In the genomic region with DNA sequence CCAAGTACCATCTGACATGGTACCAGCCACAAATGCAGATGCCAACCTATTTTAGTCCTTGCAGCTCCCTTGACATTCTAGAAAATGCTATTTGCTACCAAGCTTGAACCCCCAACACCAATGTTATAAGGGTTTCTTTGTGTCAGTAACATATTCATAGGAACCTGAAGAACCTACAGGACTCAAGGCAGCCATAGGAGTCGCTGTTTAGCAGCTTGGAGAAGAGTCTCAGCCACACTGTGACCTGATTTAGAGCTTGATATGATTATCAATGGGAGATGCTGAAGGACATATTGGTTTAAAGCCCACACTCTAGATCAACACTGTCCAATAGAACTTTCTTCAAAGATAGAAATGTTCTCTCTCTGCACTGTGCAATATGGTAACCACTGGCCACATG, we compare ENCODE assay signal across 15 cellular contexts. TPM values are rescaled to one million over a fixed set of nuclear protein-coding genes. Genes with fewer than 3 reads are reported as not detected.
A peak's percentile ranks its signal among the peaks of the same experiment; 100 is the strongest.
DNase-seq lines count a peak whose midpoint lies in the region; ATAC-seq, FAIRE-seq and TF ChIP-seq lines count a peak whose summit lies in the region.
"Had no signal": no experiment of that assay in that cellular context is flagged by ENCODE, and none has a peak within 500 bp of the region (broad histone marks: within the 10 kb centered on the region; RNA-seq: fewer than 3 reads in every experiment).

No MANE protein-coding gene starts in this region.

- no peaks in the 10 kb centered on the region for H3K9me3 ChIP-seq in A549
- H3K9me3 ChIP-seq: BLaER1, lower lobe of right lung had no signal

- H3K9me3 Mint-ChIP-seq in activated naive CD4-positive, alpha-beta T cell treated with anti-CD3 and anti-CD28 coated beads, Interleukin-2, amount 50 U/mL, for 72 hours = no peaks in the 10 kb centered on the region

- FAIRE-seq in A549 (lab: Jason Lieb, UNC) = no peak
- FAIRE-seq: RCC 7860, TTC549 had no signal

- TF ChIP-seq CTCF in A549 (IDR thresholded peaks at IDR 0.05) (no peak; the same call in 2 of the 3 replicates), GM12873 (IDR thresholded peaks at IDR 0.05; ENCODE audit: insufficient read depth, low read depth, low read length, missing control alignments) (peak; percentile 47), epithelial cell of esophagus (IDR thresholded peaks at IDR 0.05; ENCODE audit: insufficient read depth, low read depth, low read length, missing control alignments) (peak; percentile 40)

- no peak for TF ChIP-seq RAD21 in A549 (conservative IDR thresholded peaks at IDR 0.05 in 1 of 2, IDR thresholded peaks at IDR 0.05 in 1 of 2)

- no peak overlapping the region for H3K27ac Mint-ChIP-seq in activated naive CD4-positive, alpha-beta T cell treated with anti-CD3 and anti-CD28 coated beads, Interleukin-2, amount 50 U/mL, for 72 hours

- H3K4me1 ChIP-seq in A549 = no peaks in the 10 kb centered on the region
- H3K4me1 ChIP-seq: BLaER1, lower lobe of right lung had no signal

- ATAC-seq in A549 = peak in 1 of 2 experiments; percentile 59; a peak in 1 of 6 replicates
- no peak for ATAC-seq in activated naive CD4-positive, alpha-beta T cell treated with anti-CD3 and anti-CD28 coated beads, Interleukin-2, amount 50 U/mL, for 72 hours
- ATAC-seq: lower lobe of right lung had no signal

- TF ChIP-seq POLR2A in A549 (IDR thresholded peaks at IDR 0.05; ENCODE audit: low read length) = no peak

- no peak overlapping the region for H3K27ac ChIP-seq in A549
- H3K27ac ChIP-seq: BLaER1, lower lobe of right lung had no signal

- CTCF ChIA-PET in A549 (lab: Yijun Ruan, JAX) = no interaction called here

- POLR2A ChIA-PET in A549 (lab: Yijun Ruan, JAX) = no interaction called here

- H3K4me3 ChIP-seq in A549 (no peak overlapping the region), epithelial cell of esophagus (ENCODE audit: low read length) (no peak overlapping the region)
- H3K4me3 ChIP-seq: BLaER1, lower lobe of right lung had no signal

- no peaks in the 10 kb centered on the region for H3K36me3 Mint-ChIP-seq in activated naive CD4-positive, alpha-beta T cell treated with anti-CD3 and anti-CD28 coated beads, Interleukin-2, amount 50 U/mL, for 72 hours

- DNase-seq in A549 (ENCODE audit: low read depth in 1 of 2, low spot score in 1 of 2) = peak; percentile 18 to 20
- peak; percentile 44 for DNase-seq in OCI-M1 (lab: John Stamatoyannopoulos, UW)
- peak; percentile 25 for DNase-seq in epithelial cell of esophagus (ENCODE audit: low read depth)
- DNase-seq in activated naive CD4-positive, alpha-beta T cell treated with anti-CD3 and anti-CD28 coated beads, Interleukin-2, amount 50 U/mL, for 72 hours (ENCODE audit: low spot score in 2 of 2) = no peak
- DNase-seq in COR-L47 (lab: John Stamatoyannopoulos, UW) = no peak
- no peak for DNase-seq in hypothalamus (lab: John Stamatoyannopoulos, UW)
- DNase-seq in OCI-M2 (lab: John Stamatoyannopoulos, UW; ENCODE audit: unreplicated experiment) = no peak
- DNase-seq: amniotic stem cell; effector CD8-positive, alpha-beta T cell; lower lobe of right lung; NCI-H2081 treated with DMSO at 0.1 percent for 48 hours had no signal

- WGBS in A549 (ENCODE audit: missing lambda C conversion rate) = 0% methylated on average over 1 of the region's 1 CpG

- no peak for TF ChIP-seq EP300 in A549 (IDR thresholded peaks at IDR 0.05)

- H3K4me2 ChIP-seq in A549 = no peak overlapping the region
- H3K4me2 ChIP-seq: BLaER1 had no signal

TF ChIP-seq in A549, 52 proteins besides CTCF, POLR2A, EP300 and RAD21:
- TF ChIP-seq MAX (IDR thresholded peaks at IDR 0.05) (no peak), TP53 (CRISPR knock-in tag; IDR thresholded peaks at IDR 0.05) (no peak), EHF (CRISPR knock-in tag; IDR thresholded peaks at IDR 0.05) (no peak), CHD4 (IDR thresholded peaks at IDR 0.05; ENCODE audit: borderline replicate concordance) (no peak), FOSL2 (IDR thresholded peaks at IDR 0.05) (no peak), FOSL2 (CRISPR knock-in tag; IDR thresholded peaks at IDR 0.05) (no peak), RCOR1 (IDR thresholded peaks at IDR 0.05; ENCODE audit: low read depth, low read length) (no peak), MAZ (IDR thresholded peaks at IDR 0.05; ENCODE audit: borderline replicate concordance, low read depth, low read length) (no peak), PHF8 (IDR thresholded peaks at IDR 0.05; ENCODE audit: borderline replicate concordance, low read depth) (no peak), NPAS2 (CRISPR knock-in tag; IDR thresholded peaks at IDR 0.05; ENCODE audit: borderline replicate concordance) (no peak), HDAC2 (IDR thresholded peaks at IDR 0.05) (no peak)
- TF ChIP-seq, protein P1, sequence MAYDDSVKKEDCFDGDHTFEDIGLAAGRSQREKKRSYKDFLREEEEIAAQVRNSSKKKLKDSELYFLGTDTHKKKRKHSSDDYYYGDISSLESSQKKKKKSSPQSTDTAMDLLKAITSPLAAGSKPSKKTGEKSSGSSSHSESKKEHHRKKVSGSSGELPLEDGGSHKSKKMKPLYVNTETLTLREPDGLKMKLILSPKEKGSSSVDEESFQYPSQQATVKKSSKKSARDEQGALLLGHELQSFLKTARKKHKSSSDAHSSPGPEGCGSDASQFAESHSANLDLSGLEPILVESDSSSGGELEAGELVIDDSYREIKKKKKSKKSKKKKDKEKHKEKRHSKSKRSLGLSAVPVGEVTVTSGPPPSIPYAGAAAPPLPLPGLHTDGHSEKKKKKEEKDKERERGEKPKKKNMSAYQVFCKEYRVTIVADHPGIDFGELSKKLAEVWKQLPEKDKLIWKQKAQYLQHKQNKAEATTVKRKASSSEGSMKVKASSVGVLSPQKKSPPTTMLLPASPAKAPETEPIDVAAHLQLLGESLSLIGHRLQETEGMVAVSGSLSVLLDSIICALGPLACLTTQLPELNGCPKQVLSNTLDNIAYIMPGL (CRISPR knock-in tag; IDR thresholded peaks at IDR 0.05; ENCODE audit: borderline replicate concordance) = no peak
- TF ChIP-seq, protein P2, sequence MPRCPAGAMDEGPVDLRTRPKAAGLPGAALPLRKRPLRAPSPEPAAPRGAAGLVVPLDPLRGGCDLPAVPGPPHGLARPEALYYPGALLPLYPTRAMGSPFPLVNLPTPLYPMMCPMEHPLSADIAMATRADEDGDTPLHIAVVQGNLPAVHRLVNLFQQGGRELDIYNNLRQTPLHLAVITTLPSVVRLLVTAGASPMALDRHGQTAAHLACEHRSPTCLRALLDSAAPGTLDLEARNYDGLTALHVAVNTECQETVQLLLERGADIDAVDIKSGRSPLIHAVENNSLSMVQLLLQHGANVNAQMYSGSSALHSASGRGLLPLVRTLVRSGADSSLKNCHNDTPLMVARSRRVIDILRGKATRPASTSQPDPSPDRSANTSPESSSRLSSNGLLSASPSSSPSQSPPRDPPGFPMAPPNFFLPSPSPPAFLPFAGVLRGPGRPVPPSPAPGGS (IDR thresholded peaks at IDR 0.05) = no peak

RNA-seq across cellular contexts. Expression of gene ZFR, which starts 6.4 kb away (rescaled TPM):
- polyA plus RNA-seq in A549 (2011; rRNA removed) (104 and 107 TPM in 2 replicates), A549 (2017; fragmentation: RNase III; extraction: RNeasy Plus Mini Kit Qiagen cat#74134 plus additional on column Dnase treatment) (65.6 to 72.1 TPM (median 69.6 TPM) in 3 replicates)
- 33.9 and 51.3 TPM in 2 replicates for polyA plus RNA-seq in A549 (2012; cell fraction: cytosol; rRNA removed)
- 40.3 and 60.4 TPM in 2 replicates for polyA plus RNA-seq in A549 (2012; cell fraction: nucleus; rRNA removed)
- polyA minus RNA-seq in A549 (2011; rRNA and poly(A)+ RNA removed) = 230 and 257 TPM in 2 replicates
- 10 to 100 TPM; 48.7 to 56.6 TPM for total RNA-seq in activated naive CD4-positive, alpha-beta T cell treated with anti-CD3 and anti-CD28 coated beads, Interleukin-2, amount 50 U/mL, for 72 hours

Comparison
In these comparisons a context has a peak if more than half of its experiments do, and no peak if none do; other contexts are left out.
1. DNase-seq: peak in A549 (2 of 2), OCI-M1 (single experiment) and epithelial cell of esophagus (single experiment); none in activated naive CD4-positive, alpha-beta T cell treated with anti-CD3 and anti-CD28 coated beads, Interleukin-2, amount 50 U/mL, for 72 hours (0 of 2), COR-L47 (single experiment), hypothalamus (0 of 51) and OCI-M2 (single experiment).